Comparison of ENCODE assay signal across 8 cellular contexts in genomic region chr11:78564037-78564888, GRCh38. TPM values are rescaled to one million over a fixed set of nuclear protein-coding genes. Genes with fewer than 3 reads are reported as not detected.
DNase-seq lines count a peak whose midpoint lies in the region; ATAC-seq and TF ChIP-seq lines count a peak whose summit lies in the region.

No MANE protein-coding gene starts in this region.

- H3K9me3 Mint-ChIP-seq in activated naive CD8-positive, alpha-beta T cell treated with anti-CD3 and anti-CD28 coated beads, Interleukin-2, amount 10 ng/mL, durations not matched to agents 7 days and 5 days = no peaks in the 10 kb centered on the region
- H3K9me3 Mint-ChIP-seq in activated naive CD8-positive, alpha-beta T cell treated with anti-CD3 and anti-CD28 coated beads for 36 hours = no peaks in the 10 kb centered on the region

- H3K36me3 ChIP-seq in adipocyte (ENCODE audit: control insufficient read depth, insufficient read depth, low read length, severe bottlenecking) (peaks cover 25% of the 10 kb centered on the region), right atrium auricular region (peaks cover 11% of the 10 kb centered on the region), skeletal muscle satellite cell (ENCODE audit: insufficient read depth, low read length) (peaks cover 9% of the 10 kb centered on the region)

- no peak for DNase-seq in activated naive CD8-positive, alpha-beta T cell treated with anti-CD3 and anti-CD28 coated beads, Interleukin-2, amount 10 ng/mL, durations not matched to agents 7 days and 5 days
- no peak for DNase-seq in activated naive CD8-positive, alpha-beta T cell treated with anti-CD3 and anti-CD28 coated beads for 36 hours
- DNase-seq in NCI-H748 treated with DMSO at 0.1 percent for 48 hours (lab: John Stamatoyannopoulos, UW) (peak; percentile 40), adipocyte (ENCODE audit: low read depth) (peak; percentile 91), right atrium auricular region (ENCODE audit: low spot score) (no peak)

- H3K36me3 Mint-ChIP-seq in activated naive CD8-positive, alpha-beta T cell treated with anti-CD3 and anti-CD28 coated beads, Interleukin-2, amount 10 ng/mL, durations not matched to agents 7 days and 5 days = peaks cover 13% of the 10 kb centered on the region
- peaks cover 21% of the 10 kb centered on the region for H3K36me3 Mint-ChIP-seq in activated naive CD8-positive, alpha-beta T cell treated with anti-CD3 and anti-CD28 coated beads for 36 hours

- H3K4me1 ChIP-seq in adipocyte (ENCODE audit: control insufficient read depth, insufficient read depth, low read length) = peaks cover 39% of the 10 kb centered on the region
- peaks cover 0 to 26% of the 10 kb centered on the region in 2 donors for H3K4me1 ChIP-seq in right atrium auricular region
- peaks cover 48% of the 10 kb centered on the region for H3K4me1 ChIP-seq in skeletal muscle satellite cell (ENCODE audit: control insufficient read depth, insufficient read depth, low read length)

- H3K27me3 Mint-ChIP-seq in activated naive CD8-positive, alpha-beta T cell treated with anti-CD3 and anti-CD28 coated beads, Interleukin-2, amount 10 ng/mL, durations not matched to agents 7 days and 5 days = no peaks in the 10 kb centered on the region
- H3K27me3 Mint-ChIP-seq in activated naive CD8-positive, alpha-beta T cell treated with anti-CD3 and anti-CD28 coated beads for 36 hours = no peaks in the 10 kb centered on the region

- H3K9me3 ChIP-seq in adipocyte (ENCODE audit: control insufficient read depth, low read length) (no peaks in the 10 kb centered on the region), right atrium auricular region (no peaks in the 10 kb centered on the region), skeletal muscle satellite cell (replicated peaks; ENCODE audit: low read length) (no peaks in the 10 kb centered on the region)

- no peak overlapping the region for H3K27ac ChIP-seq in right atrium auricular region

- H3K4me1 Mint-ChIP-seq in activated naive CD8-positive, alpha-beta T cell treated with anti-CD3 and anti-CD28 coated beads, Interleukin-2, amount 10 ng/mL, durations not matched to agents 7 days and 5 days = peaks cover 36% of the 10 kb centered on the region
- H3K4me1 Mint-ChIP-seq in activated naive CD8-positive, alpha-beta T cell treated with anti-CD3 and anti-CD28 coated beads for 36 hours = peaks cover 36% of the 10 kb centered on the region

- peak overlapping the region; percentile 57 for H3K9ac ChIP-seq in adipocyte (ENCODE audit: low read length)
- peak overlapping the region; percentile 39 for H3K9ac ChIP-seq in skeletal muscle satellite cell (ENCODE audit: low read depth, low read length)

- TF ChIP-seq CTCF in right atrium auricular region (IDR thresholded peaks at IDR 0.05) = peak; percentile 53 to 83

- no peak overlapping the region for H3K4me2 ChIP-seq in skeletal muscle satellite cell (ENCODE audit: low read length)

- H3K4me3 ChIP-seq in adipocyte (ENCODE audit: low read length) = no peak overlapping the region
- H3K4me3 ChIP-seq in right atrium auricular region = no peak overlapping the region
- H3K4me3 ChIP-seq in skeletal muscle satellite cell (ENCODE audit: low read length) = no peak overlapping the region

- peak; percentile 58 for ATAC-seq in activated naive CD8-positive, alpha-beta T cell treated with anti-CD3 and anti-CD28 coated beads, Interleukin-2, amount 10 ng/mL, durations not matched to agents 7 days and 5 days (ENCODE audit: low read depth)
- peak; percentile 44 for ATAC-seq in HG02981 (IDR thresholded peaks at IDR 0.05; ENCODE audit: unreplicated experiment)
- ATAC-seq in GM19395 (IDR thresholded peaks at IDR 0.05; ENCODE audit: unreplicated experiment) = no peak

- POLR2A ChIA-PET in activated naive CD8-positive, alpha-beta T cell treated with anti-CD3 and anti-CD28 coated beads, Interleukin-2, amount 10 ng/mL, durations not matched to agents 7 days and 5 days (lab: Charles Lee) = interaction anchor here (0.6 to 1.2 kb wide), 4 partner anchors 10 to 376 kb away, joined by 3 to 13 read pairs (median 4); partner anchors contain the start of genes GAB2, KCTD21 and NARS2

- no peak overlapping the region for H3K4me3 Mint-ChIP-seq in activated naive CD8-positive, alpha-beta T cell treated with anti-CD3 and anti-CD28 coated beads, Interleukin-2, amount 10 ng/mL, durations not matched to agents 7 days and 5 days
- no peak overlapping the region for H3K4me3 Mint-ChIP-seq in activated naive CD8-positive, alpha-beta T cell treated with anti-CD3 and anti-CD28 coated beads for 36 hours

- H3K27me3 ChIP-seq in adipocyte (replicated peaks; ENCODE audit: control insufficient read depth, insufficient read depth, low read length) (no peaks in the 10 kb centered on the region), right atrium auricular region (no peaks in the 10 kb centered on the region), skeletal muscle satellite cell (ENCODE audit: control insufficient read depth, insufficient read depth, low read length) (no peaks in the 10 kb centered on the region)

- H3K27ac Mint-ChIP-seq in activated naive CD8-positive, alpha-beta T cell treated with anti-CD3 and anti-CD28 coated beads, Interleukin-2, amount 10 ng/mL, durations not matched to agents 7 days and 5 days = no peak overlapping the region
- H3K27ac Mint-ChIP-seq in activated naive CD8-positive, alpha-beta T cell treated with anti-CD3 and anti-CD28 coated beads for 36 hours = no peak overlapping the region

RNA-seq across cellular contexts. Expression of gene NARS2, which starts 10.4 kb away (rescaled TPM):
- total RNA-seq in activated naive CD8-positive, alpha-beta T cell treated with anti-CD3 and anti-CD28 coated beads, Interleukin-2, amount 10 ng/mL, durations not matched to agents 7 days and 5 days = 10 to 100 TPM; 12.8 to 14.5 TPM
- total RNA-seq in activated naive CD8-positive, alpha-beta T cell treated with anti-CD3 and anti-CD28 coated beads for 36 hours = 10 to 100 TPM; 25.7 to 32.3 TPM
- 10 to 100 TPM in 1 of 2 donors, 1 to 10 TPM in 1; 7.7 to 14.8 TPM for total RNA-seq in right atrium auricular region
- 7.9 and 16.0 TPM in 2 replicates for total RNA-seq in skeletal muscle satellite cell (2012; rRNA removed)

Comparison
In these comparisons a context has a peak if more than half of its experiments do, and no peak if none do; other contexts are left out.
1. DNase-seq: peak in NCI-H748 treated with DMSO at 0.1 percent for 48 hours (single experiment) and adipocyte (single experiment); none in activated naive CD8-positive, alpha-beta T cell treated with anti-CD3 and anti-CD28 coated beads, Interleukin-2, amount 10 ng/mL, durations not matched to agents 7 days and 5 days (single experiment), activated naive CD8-positive, alpha-beta T cell treated with anti-CD3 and anti-CD28 coated beads for 36 hours (single experiment) and right atrium auricular region (single experiment).